11 cellular contexts compared by ENCODE assay signal in genomic region chr21:17389311-17389710, GRCh38.
"Had no signal": no experiment of that assay in that cellular context is flagged by ENCODE, and none has a peak within 500 bp of the region (broad histone marks: within the 10 kb centered on the region; RNA-seq: fewer than 3 reads in every experiment).

No MANE protein-coding gene starts in this region.

- DNase-seq: GM23248, GOT3, H7, H9, HCEC 1CT, HFFc6 had no signal

- H3K4me2 ChIP-seq: GM23338 had no signal

- H3K9me3 Mint-ChIP-seq: HFFc6 had no signal

- H3K27ac Mint-ChIP-seq: GM23338, H9, HFFc6 had no signal

- H3K4me3 ChIP-seq: GM23248, GM23338, HAP-1 had no signal

- H3K4me1 ChIP-seq: HAP-1 had no signal

- H3K9me3 ChIP-seq: HAP-1 had no signal

- FAIRE-seq: H1, H54 had no signal

- H3K27ac ChIP-seq: GM23248 had no signal

- H3K36me3 ChIP-seq: HAP-1 had no signal

- H2AFZ ChIP-seq: GM23248, GM23338 had no signal

- H3K9ac ChIP-seq: GM23248 had no signal

- H3K4me3 Mint-ChIP-seq: GM23338, H9, HFFc6 had no signal

- ATAC-seq: GM23338, HCT116 had no signal
